ENCODE assay signal across 17 cellular contexts in the genomic region with DNA sequence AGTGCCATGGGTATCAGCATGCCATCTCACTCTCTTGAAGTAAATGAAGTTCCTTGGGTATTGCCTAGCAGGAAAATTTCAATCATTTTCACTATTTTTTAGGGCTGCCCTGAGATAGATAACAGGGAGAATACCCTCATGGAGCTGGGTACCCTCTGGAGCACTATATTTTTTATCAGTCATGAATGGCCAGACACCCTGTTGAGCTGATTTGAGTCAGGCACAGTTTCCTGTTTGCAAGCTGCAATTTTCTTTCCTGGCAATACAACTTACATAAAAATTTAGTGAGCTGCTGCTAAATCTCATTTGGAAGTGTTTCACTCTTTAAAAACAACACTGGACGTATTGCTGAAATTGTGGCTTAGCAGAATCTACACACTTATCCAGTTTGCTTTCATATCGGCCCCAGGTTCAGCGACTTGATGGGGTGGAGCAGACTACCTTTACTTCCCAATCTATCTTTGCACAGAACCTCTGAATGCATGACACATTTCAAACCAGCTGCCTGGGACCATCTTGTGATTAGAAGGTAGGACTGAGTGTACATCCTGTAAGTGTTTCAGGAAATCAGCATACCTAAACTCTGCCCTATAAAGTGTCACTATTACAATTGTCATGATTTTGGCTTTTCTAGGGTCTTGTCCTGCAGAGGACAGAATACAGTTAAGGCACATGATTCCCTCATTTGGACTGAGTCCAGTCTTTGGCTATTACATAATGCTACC.
"Had no signal": no experiment of that assay in that cellular context is flagged by ENCODE, and none has a peak within 500 bp of the region (broad histone marks: within the 10 kb centered on the region; RNA-seq: fewer than 3 reads in every experiment).

No MANE protein-coding gene starts in this region.

- FAIRE-seq: small intestine had no signal

- H3K27ac ChIP-seq: foreskin keratinocyte, left ventricle myocardium inferior, testis, upper lobe of right lung had no signal

- H3K36me3 ChIP-seq: left ventricle myocardium inferior, upper lobe of right lung had no signal

- ATAC-seq: foreskin keratinocyte, right cardiac atrium, upper lobe of right lung had no signal

- H3K4me1 ChIP-seq: foreskin keratinocyte, left ventricle myocardium inferior, testis, upper lobe of right lung had no signal

- H3K9me3 ChIP-seq: left ventricle myocardium inferior, testis, upper lobe of right lung had no signal

- H3K4me3 ChIP-seq: left ventricle myocardium inferior, testis, upper lobe of right lung had no signal

- DNase-seq: activated CD4-positive, alpha-beta T cell treated with anti-CD3 and anti-CD28 coated beads, Interleukin-2, amount 10 ng/mL, durations not matched to agents 7 days and 5 days; activated CD4-positive, CD25-positive, alpha-beta regulatory T cell; activated naive CD8-positive, alpha-beta T cell treated with anti-CD3 and anti-CD28 coated beads for 36 hours; activated T-cell treated with anti-CD3 and anti-CD28 coated beads, Interleukin-2, amount 50 U/mL, for 24 hours; effector memory CD4-positive, alpha-beta T cell; foreskin keratinocyte; glutamatergic neuron; hypothalamus; left ventricle myocardium inferior; mesendoderm; right cardiac atrium; small intestine; stimulated activated CD4-positive, alpha-beta T cell treated with anti-CD3 and anti-CD28 coated beads, Interleukin-4, amount 100 ng/mL, for 4 hours; stimulated activated CD8-positive, alpha-beta memory T cell treated with anti-CD3 and anti-CD28 coated beads, Interleukin-4, amount 100 ng/mL, for 48 hours; T-helper 2 cell; testis; upper lobe of right lung had no signal

- H3K27me3 ChIP-seq: foreskin keratinocyte, testis, upper lobe of right lung had no signal
